In the genomic region with DNA sequence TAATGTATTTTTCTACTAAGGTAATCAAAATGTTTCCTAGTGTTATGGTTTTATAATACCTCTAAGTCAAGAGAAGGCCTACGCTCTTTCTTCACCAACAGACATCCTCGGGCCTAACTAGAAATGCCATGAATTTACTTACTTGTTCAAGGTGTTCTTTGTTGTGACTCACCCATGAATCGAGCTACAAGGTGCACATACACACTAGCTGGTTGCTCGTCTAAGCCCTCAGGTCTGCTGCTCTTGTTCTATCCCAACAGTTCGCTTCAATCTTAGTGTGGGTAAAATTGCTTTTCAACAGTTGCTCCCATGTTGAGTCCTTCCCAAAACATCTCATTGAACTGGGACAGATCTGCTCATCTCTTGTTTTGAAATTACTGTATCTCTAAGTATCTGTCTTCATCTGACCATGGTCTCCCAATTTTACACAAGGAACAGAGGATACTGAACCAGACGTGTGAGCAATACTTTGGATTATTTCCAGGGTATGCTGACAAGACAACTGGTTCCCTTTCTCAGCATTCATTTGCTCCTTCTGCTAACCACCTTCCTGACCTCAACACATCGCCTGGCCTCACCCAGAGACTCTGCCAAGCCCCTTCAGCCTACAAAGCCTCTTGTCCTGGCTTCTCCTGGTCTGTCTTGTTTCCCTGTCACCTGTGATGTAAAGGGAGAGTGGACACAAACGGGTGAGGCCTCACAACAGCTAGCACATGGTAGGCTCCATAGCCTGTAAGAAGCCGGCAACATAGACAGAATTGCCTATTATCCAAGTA, we compare ENCODE assay signal across 15 cellular contexts.
DNase-seq lines count a peak whose midpoint lies in the region; ATAC-seq, FAIRE-seq and TF ChIP-seq lines count a peak whose summit lies in the region.
"Had no signal": no experiment of that assay in that cellular context is flagged by ENCODE, and none has a peak within 500 bp of the region (broad histone marks: within the 10 kb centered on the region; RNA-seq: fewer than 3 reads in every experiment).

No MANE protein-coding gene starts in this region.

- H3K4me3 ChIP-seq in epithelial cell of esophagus (ENCODE audit: low read length), result no peak overlapping the region
- H3K4me3 ChIP-seq: BLaER1 treated with 17β-estradiol and CSF1 and Interleukin-3, amounts not matched to agents 10 nM and 100 nM had no signal

- H3K27ac Mint-ChIP-seq in osteocyte (ENCODE audit: unreplicated experiment), result peak overlapping the region; percentile 61
- H3K27ac Mint-ChIP-seq: activated B cell treated with CpG ODN at 0.5 μM for 24 hours; activated naive CD4-positive, alpha-beta T cell treated with anti-CD3 and anti-CD28 coated beads for 36 hours; natural killer cell treated with Interleukin-12 subunit alpha and Interleukin-12 subunit beta and Interleukin-15 and Interleukin-18, amount 100 ng/mL, for 72 hours had no signal

- FAIRE-seq in RCC 7860 (lab: Jason Lieb, UNC), result peak; percentile 94

- no peaks in the 10 kb centered on the region for H3K9me3 Mint-ChIP-seq in osteocyte (ENCODE audit: unreplicated experiment)
- H3K9me3 Mint-ChIP-seq: activated B cell treated with CpG ODN at 0.5 μM for 24 hours; activated naive CD4-positive, alpha-beta T cell treated with anti-CD3 and anti-CD28 coated beads for 36 hours; natural killer cell treated with Interleukin-12 subunit alpha and Interleukin-12 subunit beta and Interleukin-15 and Interleukin-18, amount 100 ng/mL, for 72 hours had no signal

- no peaks in the 10 kb centered on the region for H3K27me3 Mint-ChIP-seq in osteocyte (ENCODE audit: unreplicated experiment)
- H3K27me3 Mint-ChIP-seq: activated B cell treated with CpG ODN at 0.5 μM for 24 hours; natural killer cell treated with Interleukin-12 subunit alpha and Interleukin-12 subunit beta and Interleukin-15 and Interleukin-18, amount 100 ng/mL, for 72 hours had no signal

- H3K36me3 Mint-ChIP-seq in osteocyte (ENCODE audit: unreplicated experiment), result no peaks in the 10 kb centered on the region
- H3K36me3 Mint-ChIP-seq: natural killer cell treated with Interleukin-12 subunit alpha and Interleukin-12 subunit beta and Interleukin-15 and Interleukin-18, amount 100 ng/mL, for 72 hours had no signal

- ATAC-seq in HG03457 (IDR thresholded peaks at IDR 0.05; ENCODE audit: unreplicated experiment), result no peak

- TF ChIP-seq CTCF in epithelial cell of esophagus (IDR thresholded peaks at IDR 0.05; ENCODE audit: insufficient read depth, low read depth, low read length, missing control alignments), result no peak
- no peak for TF ChIP-seq CTCF in osteocyte (IDR thresholded peaks at IDR 0.05)

- no peak overlapping the region for H3K4me3 Mint-ChIP-seq in osteocyte (ENCODE audit: unreplicated experiment)
- H3K4me3 Mint-ChIP-seq: activated B cell treated with CpG ODN at 0.5 μM for 24 hours; activated naive CD4-positive, alpha-beta T cell treated with anti-CD3 and anti-CD28 coated beads for 36 hours; natural killer cell treated with Interleukin-12 subunit alpha and Interleukin-12 subunit beta and Interleukin-15 and Interleukin-18, amount 100 ng/mL, for 72 hours had no signal

- DNase-seq in GM03348 (ENCODE audit: low spot score) (peak; percentile 68), RCC 7860 (ENCODE audit: low spot score) (peak; percentile 84), epithelial cell of esophagus (ENCODE audit: low read depth) (peak; percentile 84), osteocyte (ENCODE audit: extremely low spot score, unreplicated experiment) (no peak), NCI-H82 treated with DMSO at 0.1 percent for 48 hours (lab: John Stamatoyannopoulos, UW; ENCODE audit: unreplicated experiment) (no peak), DMS53 treated with DMSO at 0.1 percent for 48 hours (lab: John Stamatoyannopoulos, UW; ENCODE audit: unreplicated experiment) (no peak), DMS53 (lab: John Stamatoyannopoulos, UW) (no peak)
- DNase-seq: activated B cell treated with CpG ODN at 0.5 μM for 24 hours; activated naive CD4-positive, alpha-beta T cell treated with anti-CD3 and anti-CD28 coated beads for 36 hours; MV-4-11; NCI-H2171 treated with DMSO at 0.1 percent for 48 hours; stimulated activated CD4-positive, alpha-beta T cell treated with anti-CD3 and anti-CD28 coated beads, Interleukin-4, amount 100 ng/mL, for 1 hour had no signal

- H3K4me1 Mint-ChIP-seq in osteocyte (ENCODE audit: unreplicated experiment), result peaks cover 34% of the 10 kb centered on the region
- H3K4me1 Mint-ChIP-seq: activated B cell treated with CpG ODN at 0.5 μM for 24 hours had no signal

Comparison
In these comparisons a context has a peak if more than half of its experiments do, and no peak if none do; other contexts are left out.
1. DNase-seq: peak in GM03348 (single experiment), RCC 7860 (single experiment) and epithelial cell of esophagus (single experiment); none in osteocyte (single experiment), NCI-H82 treated with DMSO at 0.1 percent for 48 hours (single experiment), DMS53 treated with DMSO at 0.1 percent for 48 hours (single experiment) and DMS53 (single experiment).